ENCODE assay signal across 25 cellular contexts in genomic region chr7:73954181-73954580, GRCh38.
"Had no signal": no experiment of that assay in that cellular context is flagged by ENCODE, and none has a peak within 500 bp of the region (broad histone marks: within the 10 kb centered on the region; RNA-seq: fewer than 3 reads in every experiment).

No MANE protein-coding gene starts in this region.

- H3K27me3 ChIP-seq: neural progenitor cell, pancreas, right atrium auricular region, right lobe of liver, stomach, testis, tibial artery, uterus had no signal

- H3K4me1 ChIP-seq: heart left ventricle, left ventricle myocardium inferior, neural progenitor cell, pancreas, psoas muscle, right atrium auricular region, right lobe of liver, stomach, testis, tibial artery, uterus had no signal

- H3K27ac ChIP-seq: heart left ventricle, left ventricle myocardium inferior, neural progenitor cell, pancreas, psoas muscle, right atrium auricular region, right lobe of liver, stomach, testis, tibial artery, uterus had no signal

- H3K9me3 Mint-ChIP-seq: type B pancreatic cell had no signal

- H3K9me3 ChIP-seq: pancreas, psoas muscle, right lobe of liver, stomach, testis, tibial artery, uterus had no signal

- H3K4me2 ChIP-seq: neural progenitor cell had no signal

- H3K36me3 ChIP-seq: heart left ventricle, left ventricle myocardium inferior, neural progenitor cell, pancreas, right atrium auricular region, right lobe of liver, stomach, tibial artery, uterus had no signal

- DNase-seq: heart left ventricle; immature natural killer cell; kidney; left colon; left ventricle myocardium inferior; naive thymus-derived CD8-positive, alpha-beta T cell; nephron progenitor cell; pancreas; psoas muscle; right lobe of liver; stimulated activated CD4-positive, alpha-beta T cell treated with anti-CD3 and anti-CD28 coated beads, Interleukin-12 subunit alpha, Interleukin-12 subunit beta, amount 100 ng/mL, for 4 hours; stimulated activated CD4-positive, alpha-beta T cell treated with anti-CD3 and anti-CD28 coated beads, Interleukin-15, amount 100 ng/mL, for 24 hours; stimulated activated CD4-positive, alpha-beta T cell treated with anti-CD3 and anti-CD28 coated beads, Interleukin-2, amount 100 ng/mL, for 24 hours; stimulated activated CD4-positive, alpha-beta T cell treated with anti-CD3 and anti-CD28 coated beads, Interleukin-4, amount 100 ng/mL, for 1 hour; stimulated activated naive B cell treated with anti-CD40 and anti-IgM and Interleukin-4, amounts not matched to agents 10 μg/mL and 1 μg/mL and 100 μg/mL, for 72 hours; stimulated activated naive CD8-positive, alpha-beta T cell treated with anti-CD3 and anti-CD28 coated beads, Interleukin-15, Interleukin-2, amounts not matched to agents 100 U/mL and 50 U/mL, for 24 hours; stomach; testis; tibial artery; uterus had no signal

- H3K4me3 Mint-ChIP-seq: immature natural killer cell; memory B cell; naive thymus-derived CD8-positive, alpha-beta T cell; nephron progenitor cell; neural progenitor cell; stimulated activated naive B cell treated with anti-CD40 and anti-IgM and Interleukin-4, amounts not matched to agents 10 μg/mL and 1 μg/mL and 100 μg/mL, for 72 hours; type B pancreatic cell had no signal

- H2AFZ ChIP-seq: neural progenitor cell had no signal

- H3K4me1 Mint-ChIP-seq: immature natural killer cell; naive thymus-derived CD8-positive, alpha-beta T cell; nephron progenitor cell; neural progenitor cell; stimulated activated naive B cell treated with anti-CD40 and anti-IgM and Interleukin-4, amounts not matched to agents 10 μg/mL and 1 μg/mL and 100 μg/mL, for 72 hours had no signal

- H3K9ac ChIP-seq: neural progenitor cell had no signal

- ATAC-seq: heart left ventricle; left colon; naive thymus-derived CD8-positive, alpha-beta T cell; pancreas; psoas muscle; right lobe of liver; stimulated activated naive B cell treated with anti-CD40 and anti-IgM and Interleukin-4, amounts not matched to agents 10 μg/mL and 1 μg/mL and 100 μg/mL, for 72 hours; stimulated activated naive CD8-positive, alpha-beta T cell treated with anti-CD3 and anti-CD28 coated beads, Interleukin-15, Interleukin-2, amounts not matched to agents 100 U/mL and 50 U/mL, for 24 hours had no signal

- H3K27me3 Mint-ChIP-seq: type B pancreatic cell had no signal

- H3K4me3 ChIP-seq: heart left ventricle, left ventricle myocardium inferior, lung, neural progenitor cell, pancreas, psoas muscle, right atrium auricular region, right lobe of liver, stomach, testis, tibial artery, uterus had no signal

- H3K27ac Mint-ChIP-seq: immature natural killer cell; memory B cell; naive thymus-derived CD8-positive, alpha-beta T cell; nephron progenitor cell; neural progenitor cell; stimulated activated naive B cell treated with anti-CD40 and anti-IgM and Interleukin-4, amounts not matched to agents 10 μg/mL and 1 μg/mL and 100 μg/mL, for 72 hours; type B pancreatic cell had no signal

- H3K36me3 Mint-ChIP-seq: neural progenitor cell, type B pancreatic cell had no signal
